In genomic region chr6:26025894-26026832, GRCh38 we compare ENCODE assay signal across 8 cellular contexts.
DNase-seq lines count a peak whose midpoint lies in the region; ATAC-seq, FAIRE-seq and TF ChIP-seq lines count a peak whose summit lies in the region.

No MANE protein-coding gene starts in this region.

- H3K4me1 ChIP-seq in kidney (ENCODE audit: control insufficient read depth in 1 of 2, insufficient read depth in 1 of 2, low read depth in 1 of 2, low read length in 2 of 2), result peaks cover 9 to 11% of the 10 kb centered on the region in 2 donors

- in situ Hi-C loops in ACHN (cut with HindIII; ENCODE audit: low pct_ligation_motif_present, low pct_unique_long_range_greater_than_20kb, low sequenced_read_pairs), result no loop called here

- peak overlapping the region; percentile 96 for H3K4me3 Mint-ChIP-seq in activated B cell treated with CpG ODN at 0.5 μM for 24 hours

- peak overlapping the region; percentile 57 to 86 for H3K9ac ChIP-seq in kidney (ENCODE audit: low read length in 2 of 2)

- peak overlapping the region; percentile 73 to 97 for H3K4me3 ChIP-seq in kidney (ENCODE audit: low read length in 2 of 2)

- CTCF ChIA-PET in activated B cell treated with CpG ODN at 0.5 μM for 24 hours (lab: Charles Lee), result interaction anchor here (0.8 to 2.1 kb wide), 18 partner anchors 17 to 1125 kb away, joined by 3 to 25 read pairs (median 6); partner anchors contain the start of gene TRIM38

- no peaks in the 10 kb centered on the region for H3K9me3 ChIP-seq in kidney (ENCODE audit: control insufficient read depth in 1 of 2, low read length in 2 of 2)

- no peak for TF ChIP-seq CTCF in activated B cell treated with CpG ODN at 0.5 μM for 24 hours (IDR thresholded peaks at IDR 0.05)
- TF ChIP-seq CTCF in kidney (IDR thresholded peaks at IDR 0.05; ENCODE audit: borderline replicate concordance, extremely low read depth, insufficient read depth), result peak; percentile 89

- ATAC-seq in GM18870 (IDR thresholded peaks at IDR 0.05; ENCODE audit: unreplicated experiment) (peak; percentile 38), HG03139 (IDR thresholded peaks at IDR 0.05; ENCODE audit: unreplicated experiment) (peak; percentile 32), activated B cell treated with CpG ODN at 0.5 μM for 24 hours (ENCODE audit: low read depth) (peak; percentile 39)

- H3K27ac ChIP-seq in caudate nucleus (ENCODE audit: low read depth, low read length), result peak overlapping the region; percentile 74
- peak overlapping the region; percentile 83 to 92 for H3K27ac ChIP-seq in kidney (ENCODE audit: low read depth in 2 of 2, low read length in 2 of 2)

- no peaks in the 10 kb centered on the region for H3K36me3 ChIP-seq in kidney (ENCODE audit: control insufficient read depth in 1 of 2, insufficient read depth in 2 of 2, low read length in 2 of 2)

- peaks cover 2% of the 10 kb centered on the region for H3K27me3 Mint-ChIP-seq in activated B cell treated with CpG ODN at 0.5 μM for 24 hours

- DNase-seq in ACHN (peak; percentile 95), NCI-H2227 treated with DMSO at 0.1 percent for 48 hours (lab: John Stamatoyannopoulos, UW) (peak; percentile 97), activated B cell treated with CpG ODN at 0.5 μM for 24 hours (peak; percentile 76), caudate nucleus (lab: John Stamatoyannopoulos, UW) (peak in 57 of 61 donors; percentile 5 to 91 (median 61)), kidney (peak; percentile 97)
- peak; percentile 68 to 75 for DNase-seq in stimulated activated CD4-positive, alpha-beta T cell treated with anti-CD3 and anti-CD28 coated beads, Interleukin-15, amount 100 ng/mL, for 1 hour (ENCODE audit: low read depth in 1 of 2, low spot score in 1 of 2)

- H3K27ac Mint-ChIP-seq in activated B cell treated with CpG ODN at 0.5 μM for 24 hours, result peak overlapping the region; percentile 99

- H3K9me3 Mint-ChIP-seq in activated B cell treated with CpG ODN at 0.5 μM for 24 hours, result no peaks in the 10 kb centered on the region

- FAIRE-seq in kidney (lab: Jason Lieb, UNC), result no peak

- H3K36me3 Mint-ChIP-seq in activated B cell treated with CpG ODN at 0.5 μM for 24 hours (ENCODE audit: low read depth), result peaks cover 14% of the 10 kb centered on the region

- intact Hi-C loops in activated B cell treated with CpG ODN at 0.5 μM for 24 hours (cut with micrococcal nuclease) (loop anchor here (1.0 to 10.0 kb wide), 6 partner anchors 30 to 1847 kb away; partner anchors contain the start of gene HMGN4), kidney (cut with DNase I) (no loop called here)

- peaks cover 35% of the 10 kb centered on the region for H3K4me1 Mint-ChIP-seq in activated B cell treated with CpG ODN at 0.5 μM for 24 hours

- POLR2A ChIA-PET in activated B cell treated with CpG ODN at 0.5 μM for 24 hours (lab: Charles Lee), result interaction anchor here (0.6 to 12.3 kb wide), 45 partner anchors 9 to 1867 kb away, joined by 3 to 477 read pairs (median 9); partner anchors contain the start of genes HFE, TRIM38 and ZNF184

Comparison
In these comparisons a context has a peak if more than half of its experiments do, and no peak if none do; other contexts are left out.
1. Peak in every context shown above with its lines: DNase-seq, ATAC-seq, H3K4me3 ChIP-seq and H3K27ac ChIP-seq.